In the genomic region with DNA sequence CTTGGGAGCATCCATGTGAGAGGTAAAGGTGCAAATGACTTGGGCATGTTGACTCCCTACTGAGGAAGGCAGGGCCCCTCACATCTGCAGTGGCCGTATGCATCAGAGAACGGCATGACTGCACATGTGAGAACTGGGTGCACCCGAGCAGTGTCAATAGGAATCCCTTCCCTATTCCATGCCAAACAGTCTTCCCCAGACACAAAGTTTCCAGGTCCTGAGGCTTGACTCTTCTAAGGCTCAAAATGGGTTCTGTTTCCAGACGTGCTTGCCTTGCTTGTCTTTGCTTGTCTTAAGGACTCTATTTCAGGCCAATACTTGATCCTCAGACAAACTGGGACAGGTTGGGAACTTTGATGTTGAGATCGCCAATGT, we compare ENCODE assay signal across 33 cellular contexts. TPM values are rescaled to one million over a fixed set of nuclear protein-coding genes. Genes with fewer than 3 reads are reported as not detected.
DNase-seq lines count a peak whose midpoint lies in the region; ATAC-seq, FAIRE-seq and TF ChIP-seq lines count a peak whose summit lies in the region.
"Had no signal": no experiment of that assay in that cellular context is flagged by ENCODE, and none has a peak within 500 bp of the region (broad histone marks: within the 10 kb centered on the region; RNA-seq: fewer than 3 reads in every experiment).

No MANE protein-coding gene starts in this region.

- no peaks in the 10 kb centered on the region for H3K9me2 ChIP-seq in OCI-LY7 (ENCODE audit: insufficient read depth, low read length)

- H4K20me1 ChIP-seq in OCI-LY7 (ENCODE audit: insufficient read depth, low read length) (no peaks in the 10 kb centered on the region), keratinocyte (ENCODE audit: control insufficient read depth, extremely low read depth, insufficient read depth, low read length) (no peaks in the 10 kb centered on the region)

- TSS peak; percentile 47 for BruUV-seq in OCI-LY7 (replicated peaks; lab: Mats Ljungman, UMichigan)

- H3K27ac ChIP-seq in OCI-LY7 (ENCODE audit: low read depth, low read length, poor library complexity, severe bottlenecking) (no peak overlapping the region), keratinocyte (ENCODE audit: control insufficient read depth, insufficient read depth, low read length) (peak overlapping the region; percentile 90), tibial artery (peak overlapping the region; percentile 17 to 82)
- H3K27ac ChIP-seq: brain microvascular endothelial cell, colonic mucosa, ovary, SJCRH30, testis, VCaP had no signal

- TF ChIP-seq CTCF in OCI-LY7 (conservative IDR thresholded peaks at IDR 0.05; ENCODE audit: low read length) (no peak), bronchial epithelial cell (IDR thresholded peaks at IDR 0.05; ENCODE audit: insufficient read depth, low read length, severe bottlenecking) (no peak), keratinocyte (optimal IDR thresholded peaks at IDR 0.05 in 1 of 3, IDR thresholded peaks at IDR 0.05 in 1 of 3, conservative IDR thresholded peaks at IDR 0.05 in 1 of 3; ENCODE audit: extremely low read depth in 1 of 3, insufficient read depth in 2 of 3, low read length in 3 of 3) (no peak), tibial artery (IDR thresholded peaks at IDR 0.05) (no peak)

- no peak overlapping the region for H3K4me3 ChIP-seq in OCI-LY7 (ENCODE audit: low read depth, low read length, poor library complexity, severe bottlenecking)
- H3K4me3 ChIP-seq in bronchial epithelial cell (ENCODE audit: low read depth, low read length) = no peak overlapping the region
- no peak overlapping the region for H3K4me3 ChIP-seq in keratinocyte (ENCODE audit: control insufficient read depth in 2 of 3, extremely low read depth in 1 of 3, insufficient read depth in 2 of 3, low read depth in 1 of 3, low read length in 3 of 3)
- no peak overlapping the region for H3K4me3 ChIP-seq in tibial artery
- H3K4me3 ChIP-seq: colonic mucosa, esophagus muscularis mucosa, gastroesophageal sphincter, hepatocyte, mucosa of descending colon, ovary, SJCRH30, testis had no signal

- CTCF ChIA-PET in OCI-LY7 (lab: Charles Lee; ENCODE audit: unreplicated experiment) = no interaction called here

- no peak for DNase-seq in OCI-LY7 (ENCODE audit: low spot score)
- peak; percentile 87 for DNase-seq in bronchial epithelial cell (ENCODE audit: low read depth)
- DNase-seq in keratinocyte (ENCODE audit: low read depth, low spot score) = no peak
- DNase-seq in tibial artery = no peak
- DNase-seq in left colon = no peak
- no peak for DNase-seq in MV-4-11 (lab: John Stamatoyannopoulos, UW)
- DNase-seq: ACHN; activated CD4-positive, alpha-beta T cell treated with anti-CD3 and anti-CD28 coated beads for 36 hours; activated T-cell treated with anti-CD3 and anti-CD28 coated beads for 4 hours; amniotic stem cell; BE2C; brain microvascular endothelial cell; colonic mucosa; DMS79; effector CD8-positive, alpha-beta T cell; mucosa of descending colon; natural killer cell; NCI-H748 treated with DMSO at 0.1 percent for 48 hours; ovary; retina; SJCRH30; small intestine; stimulated activated naive CD4-positive, alpha-beta T cell treated with Interleukin-2 at 50 U/mL for 16 hours; T1000; testis had no signal

- H3K9me3 ChIP-seq in OCI-LY7 (ENCODE audit: low read length) = no peaks in the 10 kb centered on the region
- H3K9me3 ChIP-seq in keratinocyte (ENCODE audit: control insufficient read depth, low read depth, low read length) = no peaks in the 10 kb centered on the region
- H3K9me3 ChIP-seq in tibial artery = no peaks in the 10 kb centered on the region
- H3K9me3 ChIP-seq: BE2C, colonic mucosa, esophagus muscularis mucosa, gastroesophageal sphincter, mucosa of descending colon, ovary, SJCRH30, testis had no signal

- intact Hi-C loops in OCI-LY7 (cut with micrococcal nuclease; ENCODE audit: unreplicated experiment) (no loop called here), tibial artery (cut with DNase I; ENCODE audit: low total_unique reads) (no loop called here), left colon (cut with DNase I, micrococcal nuclease) (no loop called here)

- dilution Hi-C loops in keratinocyte (cut with MboI; ENCODE audit: extremely low pct_ligation_motif_present, low sequenced_read_pairs) = no loop called here

- FAIRE-seq in bronchial epithelial cell (lab: Jason Lieb, UNC) = no peak
- FAIRE-seq in keratinocyte (lab: Jason Lieb, UNC) = peak; percentile 78
- FAIRE-seq: G401.6, small intestine, urothelium cell line had no signal

- H2AFZ ChIP-seq in OCI-LY7 (ENCODE audit: low read length) = no peak overlapping the region
- H2AFZ ChIP-seq in keratinocyte (ENCODE audit: control insufficient read depth, low read length) = no peak overlapping the region
- H2AFZ ChIP-seq: hepatocyte had no signal

- H3K4me2 ChIP-seq in OCI-LY7 (ENCODE audit: low read length) = no peak overlapping the region
- H3K4me2 ChIP-seq in keratinocyte (ENCODE audit: control insufficient read depth, extremely low read depth, insufficient read depth, low read depth, low read length) = peak overlapping the region; percentile 44
- H3K4me2 ChIP-seq: hepatocyte had no signal

- POLR2A ChIA-PET in OCI-LY7 (lab: Charles Lee) = no interaction called here

- peak overlapping the region; percentile 34 for H3K9ac ChIP-seq in keratinocyte (ENCODE audit: control insufficient read depth, extremely low read depth, insufficient read depth, low read length)

- no peaks in the 10 kb centered on the region for H3K79me2 ChIP-seq in OCI-LY7 (ENCODE audit: insufficient read depth, low read depth, low read length)
- H3K79me2 ChIP-seq in keratinocyte (ENCODE audit: control insufficient read depth, insufficient read depth, low read length) = no peaks in the 10 kb centered on the region

- no peaks in the 10 kb centered on the region for H3K27me3 ChIP-seq in bronchial epithelial cell (ENCODE audit: control insufficient read depth, insufficient read depth, low read length)
- H3K27me3 ChIP-seq in keratinocyte (ENCODE audit: control insufficient read depth, extremely low read depth, insufficient read depth, low read length) = no peaks in the 10 kb centered on the region
- H3K27me3 ChIP-seq in tibial artery = no peaks in the 10 kb centered on the region
- H3K27me3 ChIP-seq: BE2C, brain microvascular endothelial cell, colonic mucosa, esophagus muscularis mucosa, gastroesophageal sphincter, hepatocyte, ovary, SJCRH30, testis had no signal

- H3K9me1 ChIP-seq in keratinocyte (ENCODE audit: control insufficient read depth, extremely low read depth, insufficient read depth, low read length) = no peaks in the 10 kb centered on the region

- H3K4me1 ChIP-seq in OCI-LY7 (ENCODE audit: insufficient read depth, low read length, poor library complexity, severe bottlenecking) (no peaks in the 10 kb centered on the region), keratinocyte (ENCODE audit: control insufficient read depth, extremely low read depth, insufficient read depth, low read length) (peaks cover 37% of the 10 kb centered on the region), tibial artery (peaks cover 0 to 47% (median 31%) of the 10 kb centered on the region in 4 donors)
- H3K4me1 ChIP-seq: BE2C, colonic mucosa, SJCRH30, testis had no signal

- H3K36me3 ChIP-seq in OCI-LY7 (ENCODE audit: insufficient read depth, low read length) (peaks cover 50% of the 10 kb centered on the region), bronchial epithelial cell (ENCODE audit: control insufficient read depth, insufficient read depth, low read length) (peaks cover 7% of the 10 kb centered on the region), keratinocyte (ENCODE audit: control insufficient read depth in 2 of 2, extremely low read depth in 1 of 2, insufficient read depth in 2 of 2, low read length in 2 of 2) (peaks cover 18 to 27% of the 10 kb centered on the region in 2 experiments), tibial artery (peaks cover 25 to 43% (median 29%) of the 10 kb centered on the region in 3 donors)
- H3K36me3 ChIP-seq: ovary had no signal

- ATAC-seq in HG02759 (IDR thresholded peaks at IDR 0.05; ENCODE audit: unreplicated experiment) (no peak), left colon (no peak)
- ATAC-seq: activated CD4-positive, alpha-beta T cell treated with anti-CD3 and anti-CD28 coated beads for 36 hours; gastroesophageal sphincter; mucosa of descending colon; natural killer cell had no signal

RNA-seq across cellular contexts. Expression of a gene that starts 20.5 kb away (rescaled TPM):
- 0.03 and 0.10 TPM in 2 replicates for total RNA-seq in OCI-LY7 (2014; rRNA removed; shearing (Covaris generic))
- total RNA-seq in OCI-LY7 (2022) (0.29 TPM in 1 of 2 replicates, not detected in the other), bronchial epithelial cell (0.13 and 0.53 TPM in 2 replicates), left colon (100 to 1,000 TPM; 439 to 623 TPM)
- polyA plus RNA-seq in keratinocyte = 0.59 to 5.2 TPM (median 1.00 TPM) in 3 replicates
- 0.37 TPM for polyA plus RNA-seq in keratinocyte (2011; ENCODE audit: low read depth)
- 0.44 and 0.65 TPM in 2 replicates for polyA plus RNA-seq in keratinocyte (2011; cell fraction: cytosol; rRNA removed)
- polyA plus RNA-seq in keratinocyte (2011; cell fraction: nucleus; rRNA removed) = 2.4 and 2.7 TPM in 2 replicates
- 0.20 and 3.4 TPM in 2 replicates for polyA plus RNA-seq in keratinocyte (2012; ENCODE audit: low replicate concordance)
- 2.0 to 11.6 TPM (median 2.6 TPM) in 3 replicates for polyA minus RNA-seq in keratinocyte
- polyA minus RNA-seq in keratinocyte (2011; cell fraction: cytosol; rRNA and poly(A)+ RNA removed) = 3.5 TPM
- 1.8 and 1.9 TPM in 2 replicates for polyA minus RNA-seq in keratinocyte (2011; cell fraction: nucleus; rRNA and poly(A)+ RNA removed)

RNA-seq across cellular contexts. Expression of a gene that starts 58.6 kb away (rescaled TPM):
- total RNA-seq in OCI-LY7 (2014; rRNA removed; shearing (Covaris generic)) = 20.8 and 28.5 TPM in 2 replicates
- total RNA-seq in OCI-LY7 (2022) (30.4 and 37.4 TPM in 2 replicates), bronchial epithelial cell (50.6 and 51.3 TPM in 2 replicates), left colon (10 to 100 TPM; 54.0 to 59.3 TPM)
- 22.9 to 39.2 TPM (median 34.6 TPM) in 3 replicates for polyA plus RNA-seq in keratinocyte
- 27.6 TPM for polyA plus RNA-seq in keratinocyte (2011; ENCODE audit: low read depth)
- polyA plus RNA-seq in keratinocyte (2011; cell fraction: cytosol; rRNA removed) = 23.1 and 30.5 TPM in 2 replicates
- polyA plus RNA-seq in keratinocyte (2011; cell fraction: nucleus; rRNA removed) = 18.4 and 19.9 TPM in 2 replicates
- polyA plus RNA-seq in keratinocyte (2012; ENCODE audit: low replicate concordance) = 22.9 and 30.3 TPM in 2 replicates
- 15.8 to 64.5 TPM (median 41.5 TPM) in 3 replicates for polyA minus RNA-seq in keratinocyte
- polyA minus RNA-seq in keratinocyte (2011; cell fraction: cytosol; rRNA and poly(A)+ RNA removed) = 22.1 TPM
- polyA minus RNA-seq in keratinocyte (2011; cell fraction: nucleus; rRNA and poly(A)+ RNA removed) = 21.5 and 39.3 TPM in 2 replicates

RNA-seq across cellular contexts. Expression of a gene that starts 59.0 kb away (rescaled TPM):
- not detected in 2 replicates for total RNA-seq in OCI-LY7 (2014; rRNA removed; shearing (Covaris generic))
- total RNA-seq in OCI-LY7 (2022) (not detected in 2 replicates), bronchial epithelial cell (0.13 and 0.26 TPM in 2 replicates), left colon (1 to 10 TPM in 1 of 2 donors, under 1 TPM in 1; 0.84 to 1.0 TPM)
- 0.16 to 0.39 TPM (median 0.22 TPM) in 3 replicates for polyA plus RNA-seq in keratinocyte
- not detected for polyA plus RNA-seq in keratinocyte (2011; ENCODE audit: low read depth)
- polyA plus RNA-seq in keratinocyte (2011; cell fraction: cytosol; rRNA removed) = 0.22 and 0.23 TPM in 2 replicates
- 0.15 and 0.37 TPM in 2 replicates for polyA plus RNA-seq in keratinocyte (2011; cell fraction: nucleus; rRNA removed)
- polyA plus RNA-seq in keratinocyte (2012; ENCODE audit: low replicate concordance) = 0.34 and 0.71 TPM in 2 replicates
- not detected in 3 replicates for polyA minus RNA-seq in keratinocyte
- polyA minus RNA-seq in keratinocyte (2011; cell fraction: cytosol; rRNA and poly(A)+ RNA removed) = not detected
- not detected in 2 replicates for polyA minus RNA-seq in keratinocyte (2011; cell fraction: nucleus; rRNA and poly(A)+ RNA removed)
- total RNA-seq: esophagus muscularis mucosa, gastroesophageal sphincter, lung microvascular endothelial cell, natural killer cell, ovary, SJCRH30 had no signal
- polyA plus RNA-seq: hepatocyte had no signal

Comparison
In these comparisons a context has a peak if more than half of its experiments do, and no peak if none do; other contexts are left out.
1. RNA of a gene that starts 20.5 kb away (total RNA-seq): 439 to 623 TPM in left colon; 0.13 to 0.53 TPM in bronchial epithelial cell and 0.03 to 0.29 TPM in OCI-LY7; every median in the first group is over 100 times any median in the second.